14 cellular contexts compared by ENCODE assay signal in genomic region chr2:220188031-220188430, GRCh38.
DNase-seq lines count a peak whose midpoint lies in the region; ATAC-seq, FAIRE-seq and TF ChIP-seq lines count a peak whose summit lies in the region.
"Had no signal": no experiment of that assay in that cellular context is flagged by ENCODE, and none has a peak within 500 bp of the region (broad histone marks: within the 10 kb centered on the region; RNA-seq: fewer than 3 reads in every experiment).

No MANE protein-coding gene starts in this region.

- peak; percentile 99 for FAIRE-seq in RCC 7860 (lab: Jason Lieb, UNC)
- FAIRE-seq: K562, kidney had no signal

- no peaks in the 10 kb centered on the region for H3K4me1 Mint-ChIP-seq in T-helper 17 cell
- H3K4me1 Mint-ChIP-seq: activated CD4-positive, alpha-beta T cell treated with anti-CD3 and anti-CD28 coated beads, Interleukin-2, amount 10 ng/mL, durations not matched to agents 7 days and 5 days had no signal

- no peak for TF ChIP-seq POLR2A in testis (IDR thresholded peaks at IDR 0.05)

- DNase-seq in A172 (ENCODE audit: low spot score) (peak; percentile 96), RCC 7860 (ENCODE audit: low spot score) (peak; percentile 98), fibroblast of pulmonary artery (ENCODE audit: low read depth) (peak; percentile 29), T-helper 17 cell (no peak), testis (no peak), WERI-Rb-1 (no peak), Ammon's horn (ENCODE audit: low spot score) (no peak)
- DNase-seq: activated CD4-positive, alpha-beta T cell treated with anti-CD3 and anti-CD28 coated beads, Interleukin-2, amount 10 ng/mL, durations not matched to agents 7 days and 5 days; kidney had no signal

- H3K36me3 Mint-ChIP-seq in T-helper 17 cell (ENCODE audit: low read depth), result no peaks in the 10 kb centered on the region
- H3K36me3 Mint-ChIP-seq: activated naive CD8-positive, alpha-beta T cell had no signal

- H3K27ac Mint-ChIP-seq in T-helper 17 cell, result no peak overlapping the region
- H3K27ac Mint-ChIP-seq: activated CD4-positive, alpha-beta T cell treated with anti-CD3 and anti-CD28 coated beads, Interleukin-2, amount 10 ng/mL, durations not matched to agents 7 days and 5 days; activated naive CD8-positive, alpha-beta T cell had no signal

- no peaks in the 10 kb centered on the region for H3K9me3 ChIP-seq in T-helper 17 cell (ENCODE audit: control insufficient read depth, low read length, poor library complexity, severe bottlenecking)
- H3K9me3 ChIP-seq in testis, result no peaks in the 10 kb centered on the region
- H3K9me3 ChIP-seq in WERI-Rb-1 (ENCODE audit: severe bottlenecking), result no peaks in the 10 kb centered on the region

- H3K36me3 ChIP-seq in testis (ENCODE audit: low read depth, missing control alignments) (no peaks in the 10 kb centered on the region), WERI-Rb-1 (no peaks in the 10 kb centered on the region)
- H3K36me3 ChIP-seq: suprapubic skin had no signal

- no peak overlapping the region for H3K4me3 Mint-ChIP-seq in T-helper 17 cell
- H3K4me3 Mint-ChIP-seq: activated CD4-positive, alpha-beta T cell treated with anti-CD3 and anti-CD28 coated beads, Interleukin-2, amount 10 ng/mL, durations not matched to agents 7 days and 5 days; activated naive CD8-positive, alpha-beta T cell had no signal

- WGBS in testis, 2 donors, result 68 to 81% methylated on average over 2 of the region's 2 CpGs

- ATAC-seq in GM19467 (IDR thresholded peaks at IDR 0.05; ENCODE audit: unreplicated experiment) (peak; percentile 53), T-helper 17 cell (no peak)
- ATAC-seq: K562 had no signal

- TF ChIP-seq CTCF in fibroblast of pulmonary artery (IDR thresholded peaks at IDR 0.05; ENCODE audit: low read length, missing control alignments) (no peak), testis (IDR thresholded peaks at IDR 0.05) (no peak), WERI-Rb-1 (IDR thresholded peaks at IDR 0.05; ENCODE audit: low read depth, low read length) (no peak)

- H3K4me3 ChIP-seq in fibroblast of pulmonary artery (replicated peaks; ENCODE audit: low read depth, low read length), result no peak overlapping the region
- H3K4me3 ChIP-seq in testis, result no peak overlapping the region
- no peak overlapping the region for H3K4me3 ChIP-seq in WERI-Rb-1 (ENCODE audit: low read depth, low read length)
- H3K4me3 ChIP-seq: K562, suprapubic skin had no signal

- H3K27me3 Mint-ChIP-seq in T-helper 17 cell, result no peaks in the 10 kb centered on the region
- H3K27me3 Mint-ChIP-seq: activated CD4-positive, alpha-beta T cell treated with anti-CD3 and anti-CD28 coated beads, Interleukin-2, amount 10 ng/mL, durations not matched to agents 7 days and 5 days had no signal

- no peak overlapping the region for H3K27ac ChIP-seq in testis
- H3K27ac ChIP-seq in WERI-Rb-1, result no peak overlapping the region
- H3K27ac ChIP-seq: parathyroid adenoma, suprapubic skin had no signal

- intact Hi-C loops in testis (cut with DNase I; ENCODE audit: low total_unique reads), result no loop called here

- H3K4me1 ChIP-seq in testis, result no peaks in the 10 kb centered on the region
- H3K4me1 ChIP-seq: parathyroid adenoma had no signal

- no peaks in the 10 kb centered on the region for H3K27me3 ChIP-seq in testis
- H3K27me3 ChIP-seq in WERI-Rb-1 (ENCODE audit: insufficient read depth, low read depth, severe bottlenecking), result no peaks in the 10 kb centered on the region
- H3K27me3 ChIP-seq: suprapubic skin had no signal

Comparison
In these comparisons a context has a peak if more than half of its experiments do, and no peak if none do; other contexts are left out.
1. DNase-seq: peak in A172 (single experiment), RCC 7860 (single experiment) and fibroblast of pulmonary artery (single experiment); none in T-helper 17 cell (0 of 3), testis (single experiment), WERI-Rb-1 (single experiment) and Ammon's horn (single experiment).